8 cellular contexts compared by ENCODE assay signal in genomic region chr4:186725422-186726149, GRCh38. TPM values are rescaled to one million over a fixed set of nuclear protein-coding genes. Genes with fewer than 3 reads are reported as not detected.
DNase-seq lines count a peak whose midpoint lies in the region; ATAC-seq and TF ChIP-seq lines count a peak whose summit lies in the region.

No MANE protein-coding gene starts in this region.

- peak overlapping the region; percentile 67 for H3K4me3 ChIP-seq in NT2/D1 (ENCODE audit: insufficient read length, low read depth)
- H3K4me3 ChIP-seq in left lung = peak overlapping the region; percentile 63 to 76

- H3K4me1 ChIP-seq in NT2/D1 (ENCODE audit: insufficient read depth, insufficient read length) (no peaks in the 10 kb centered on the region), left lung (peaks cover 0 to 15% of the 10 kb centered on the region in 2 donors)

- H3K9ac ChIP-seq in NT2/D1 (ENCODE audit: insufficient read length, low read depth) = peak overlapping the region; percentile 95

- intact Hi-C loops in left lung (cut with DNase I) = loop anchor here in 1 of 2 donors (10.0 kb wide), 1 partner anchor 209 kb away; no protein-coding TSS in a partner anchor

- H3K27ac ChIP-seq in 22Rv1 (peak overlapping the region; percentile 76), left lung (peak overlapping the region; percentile 79 to 90), substantia nigra (ENCODE audit: low read depth, low read length, poor library complexity, severe bottlenecking) (no peak overlapping the region)

- H3K36me3 ChIP-seq in NT2/D1 (ENCODE audit: insufficient read depth, insufficient read length, low read length) = peaks cover 4% of the 10 kb centered on the region
- H3K36me3 ChIP-seq in left lung = no peaks in the 10 kb centered on the region

- ATAC-seq in GM18867 (IDR thresholded peaks at IDR 0.05; ENCODE audit: unreplicated experiment) (peak; percentile 75), left lung (peak; percentile 81)

- H3K27me3 ChIP-seq in NT2/D1 (ENCODE audit: insufficient read depth, insufficient read length) = no peaks in the 10 kb centered on the region
- H3K27me3 ChIP-seq in left lung = peaks cover 0 to 78% of the 10 kb centered on the region in 2 donors

- peaks cover 10% of the 10 kb centered on the region for H3K9me3 ChIP-seq in NT2/D1 (ENCODE audit: insufficient read depth, low read length)
- peaks cover 0 to under 1% of the 10 kb centered on the region in 2 donors for H3K9me3 ChIP-seq in left lung

- TF ChIP-seq CTCF in 22Rv1 (IDR thresholded peaks at IDR 0.05) (peak; percentile 84), left lung (IDR thresholded peaks at IDR 0.05) (peak in 1 of 2 donors; percentile 19)

- DNase-seq in NT2/D1 (ENCODE audit: low read depth, low spot score) = no peak
- peak; percentile 67 for DNase-seq in dermis blood vessel endothelial cell
- DNase-seq in left lung = peak; percentile 78 to 90
- DNase-seq in substantia nigra (lab: John Stamatoyannopoulos, UW) = peak in 47 of 49 donors; percentile 3 to 86 (median 56)
- DNase-seq in stimulated activated CD4-positive, alpha-beta T cell treated with anti-CD3 and anti-CD28 coated beads, Interleukin-4, amount 100 ng/mL, for 1 hour = no peak
- DNase-seq in SIG-M5 (lab: John Stamatoyannopoulos, UW) = no peak

RNA-seq across cellular contexts. Expression of gene FAT1, which starts 1.9 kb away (rescaled TPM):
- total RNA-seq in dermis blood vessel endothelial cell (2.8 and 16.0 TPM in 2 replicates), left lung (100 to 1,000 TPM in 1 of 2 donors, 10 to 100 TPM in 1; 70.3 to 131 TPM)

Comparison
In these comparisons a context has a peak if more than half of its experiments do, and no peak if none do; other contexts are left out.
1. DNase-seq: peak in dermis blood vessel endothelial cell (single experiment), left lung (2 of 2) and substantia nigra (47 of 49); none in NT2/D1 (single experiment), stimulated activated CD4-positive, alpha-beta T cell treated with anti-CD3 and anti-CD28 coated beads, Interleukin-4, amount 100 ng/mL, for 1 hour (single experiment) and SIG-M5 (single experiment).